ENCODE assay signal across 8 cellular contexts in genomic region chr19:7869910-7870511, GRCh38. TPM values are rescaled to one million over a fixed set of nuclear protein-coding genes. Genes with fewer than 3 reads are reported as not detected.
A peak's percentile ranks its signal among the peaks of the same experiment; 100 is the strongest.
DNase-seq lines count a peak whose midpoint lies in the region; ATAC-seq, FAIRE-seq and TF ChIP-seq lines count a peak whose summit lies in the region.

No MANE protein-coding gene starts in this region.

- H3K36me3 ChIP-seq in HepG2 (replicated peaks in 1 of 2; ENCODE audit: control insufficient read depth in 1 of 2, insufficient read depth in 2 of 2, low read length in 2 of 2) (no peaks in the 10 kb centered on the region), subcutaneous abdominal adipose tissue (ENCODE audit: control insufficient read depth in 5 of 5, insufficient read depth in 5 of 5, low read length in 5 of 5) (no peaks in the 10 kb centered on the region)

- H3K9ac ChIP-seq in HepG2 (ENCODE audit: insufficient read depth, low read depth, low read length), result peak overlapping the region; percentile 62
- H3K9ac ChIP-seq in subcutaneous abdominal adipose tissue (ENCODE audit: low read length in 5 of 5), result no peak overlapping the region

- H3K9me3 ChIP-seq in HepG2 (ENCODE audit: low read length) (no peaks in the 10 kb centered on the region), subcutaneous abdominal adipose tissue (ENCODE audit: control insufficient read depth in 5 of 5, low read length in 5 of 5) (no peaks in the 10 kb centered on the region)

- no peak for FAIRE-seq in HepG2 (lab: Jason Lieb, UNC)

- no peak overlapping the region for H2AFZ ChIP-seq in HepG2 (ENCODE audit: low read length)

- POLR2A ChIA-PET in AG04449 (lab: Yijun Ruan, JAX) (interaction anchor here (0.5 to 1.7 kb wide), 2 partner anchors 51 to 73 kb away, joined by 3 to 6 read pairs; partner anchors contain the start of gene SNAPC2), MCF 10A (lab: Yijun Ruan, JAX) (interaction anchor here (0.6 to 2.2 kb wide), 14 partner anchors 11 to 806 kb away, joined by 3 to 91 read pairs (median 4); partner anchors contain the start of genes LRRC8E, MAP2K7, SNAPC2 and TIMM44), HepG2 (lab: Yijun Ruan, JAX) (interaction anchor here (1.0 to 3.3 kb wide), 11 partner anchors 9 to 73 kb away, joined by 3 to 67 read pairs (median 15); partner anchors contain the start of genes LRRC8E, MAP2K7, SNAPC2 and TIMM44)

- CTCF ChIA-PET in AG04449 (lab: Yijun Ruan, JAX), result interaction anchor here (0.8 to 3.1 kb wide), 20 partner anchors 8 to 302 kb away, joined by 3 to 61 read pairs (median 8); partner anchors contain the start of genes LRRC8E, MAP2K7, SNAPC2 and TIMM44
- CTCF ChIA-PET in MCF 10A (lab: Yijun Ruan, JAX), result interaction anchor here (0.5 to 1.9 kb wide), 25 partner anchors 9 to 1756 kb away, joined by 3 to 18 read pairs (median 6); partner anchors contain the start of genes LRRC8E, MAP2K7 and TRAPPC5
- CTCF ChIA-PET in HepG2 (lab: Yijun Ruan, JAX; ENCODE audit: low intra/inter-chr PET ratio, low total read pairs), result interaction anchor here (1.1 to 1.2 kb wide), 2 partner anchors 17 to 33 kb away, joined by 4 to 5 read pairs; partner anchors contain the start of gene MAP2K7

- H3K27ac ChIP-seq in HepG2 (ENCODE audit: extremely low read length, insufficient read depth, low read length), result peak overlapping the region; percentile 78
- H3K27ac ChIP-seq in subcutaneous abdominal adipose tissue (ENCODE audit: low read depth, low read length), result no peak overlapping the region

- peak overlapping the region; percentile 77 for H3K4me3 Mint-ChIP-seq in MCF 10A (ENCODE audit: unreplicated experiment)
- H3K4me3 Mint-ChIP-seq in type B pancreatic cell, result no peak overlapping the region

- H3K9me3 Mint-ChIP-seq in MCF 10A (ENCODE audit: unreplicated experiment) (no peaks in the 10 kb centered on the region), type B pancreatic cell (no peaks in the 10 kb centered on the region)

- intact Hi-C loops in MCF 10A (cut with micrococcal nuclease) (loop anchor here (1.0 to 5.0 kb wide), 2 partner anchors 33 to 52 kb away; partner anchors contain the start of genes MAP2K7 and SNAPC2), HepG2 (cut with micrococcal nuclease; ENCODE audit: unreplicated experiment) (loop anchor here (10.0 kb wide), 1 partner anchor 1135 kb away; the partner anchor contains the start of genes GPR108 and TRIP10)

- H3K27me3 ChIP-seq in HepG2 (ENCODE audit: control insufficient read depth in 1 of 2, insufficient read depth in 2 of 2, low read length in 2 of 2) (peaks cover 0 to 4% of the 10 kb centered on the region in 2 experiments; a peak in 1 of 5 replicates), subcutaneous abdominal adipose tissue (ENCODE audit: control insufficient read depth in 5 of 5, insufficient read depth in 4 of 5, low read length in 5 of 5) (peaks cover 24 to 47% (median 45%) of the 10 kb centered on the region in 5 donors)

- TF ChIP-seq POLR2A in HepG2 (IDR thresholded peaks at IDR 0.05; ENCODE audit: insufficient read depth in 1 of 2, low read depth in 2 of 2, low read length in 2 of 2), result no peak

- no peak for TF ChIP-seq CTCF in AG04449 (IDR thresholded peaks at IDR 0.05; ENCODE audit: insufficient read depth, low read length, missing control alignments)
- TF ChIP-seq CTCF in HFF-Myc (IDR thresholded peaks at IDR 0.05; ENCODE audit: low read depth, low read length, missing control alignments), result no peak
- TF ChIP-seq CTCF in MCF 10A (IDR thresholded peaks at IDR 0.05; ENCODE audit: unreplicated experiment), result no peak
- TF ChIP-seq CTCF in HepG2 (CRISPR knock-in tag; IDR thresholded peaks at IDR 0.05), result no peak
- TF ChIP-seq CTCF in type B pancreatic cell (conservative IDR thresholded peaks at IDR 0.05), result no peak

- DNase-seq in AG04449 (ENCODE audit: low read depth, low spot score) (no peak), HFF-Myc (ENCODE audit: extremely low read depth, low read depth) (no peak), T follicular helper cell (ENCODE audit: low read depth) (peak; percentile 58), MCF 10A (ENCODE audit: unreplicated experiment) (peak; percentile 85), HepG2 (ENCODE audit: low spot score) (peak; percentile 87), type B pancreatic cell (ENCODE audit: extremely low spot score, unreplicated experiment) (no peak)

- H3K4me1 ChIP-seq in HepG2 (ENCODE audit: insufficient read depth, low read length) (peaks cover 65% of the 10 kb centered on the region), subcutaneous abdominal adipose tissue (ENCODE audit: control insufficient read depth in 5 of 5, insufficient read depth in 5 of 5, low read length in 5 of 5) (peaks cover 0 to 45% (median 37%) of the 10 kb centered on the region in 5 donors)

- H3K27ac Mint-ChIP-seq in MCF 10A (ENCODE audit: low read depth, unreplicated experiment) (no peak overlapping the region), type B pancreatic cell (no peak overlapping the region)

- peak overlapping the region; percentile 95 for H3K4me2 ChIP-seq in HepG2 (ENCODE audit: low read depth, low read length)

- ATAC-seq in HepG2 (peak; percentile 46), HG03196 (IDR thresholded peaks at IDR 0.05; ENCODE audit: unreplicated experiment) (no peak)

- no peaks in the 10 kb centered on the region for H3K79me2 ChIP-seq in HepG2 (ENCODE audit: insufficient read depth, low read length)

- H3K36me3 Mint-ChIP-seq in MCF 10A (ENCODE audit: insufficient read depth, unreplicated experiment) (peaks cover 13% of the 10 kb centered on the region), type B pancreatic cell (peaks cover 4% of the 10 kb centered on the region)

- BruUV-seq in MCF 10A (replicated peaks; lab: Mats Ljungman, UMichigan) (no TSS peak), HepG2 (replicated peaks; lab: Mats Ljungman, UMichigan) (no TSS peak)

- in situ Hi-C loops in HepG2 (cut with HindIII; ENCODE audit: extremely low pct_ligation_motif_present, low pct_unique_long_range_greater_than_20kb), result no loop called here

- TF ChIP-seq EP300 in HepG2 (IDR thresholded peaks at IDR 0.05; ENCODE audit: low read depth in 2 of 2, low read length in 2 of 2) (no peak), HepG2 (CRISPR knock-in tag; IDR thresholded peaks at IDR 0.05; ENCODE audit: borderline replicate concordance) (no peak)

- H3K27me3 Mint-ChIP-seq in MCF 10A (ENCODE audit: insufficient read depth, unreplicated experiment), result no peaks in the 10 kb centered on the region
- H3K27me3 Mint-ChIP-seq in type B pancreatic cell, result peaks cover 25% of the 10 kb centered on the region

- no peak for TF ChIP-seq RAD21 in HepG2 (CRISPR knock-in tag; IDR thresholded peaks at IDR 0.05)

- 2% methylated on average over 30 of the region's 30 CpGs for whole genome bisulfite sequencing in HepG2 (ENCODE audit: low lambda C conversion rate)

- H3K4me3 ChIP-seq in AG04449 (ENCODE audit: low read depth, low read length), result peak overlapping the region; percentile 50
- peak overlapping the region; percentile 23; the same call in 1 of the 2 replicates for H3K4me3 ChIP-seq in HFF-Myc (replicated peaks; ENCODE audit: low read depth, low read length)
- peak overlapping the region; percentile 53 to 74 (median 65) for H3K4me3 ChIP-seq in HepG2 (replicated peaks in 1 of 3; ENCODE audit: insufficient read depth in 1 of 3, low read depth in 2 of 3, low read length in 3 of 3)
- H3K4me3 ChIP-seq in subcutaneous abdominal adipose tissue (ENCODE audit: low read depth in 1 of 5, low read length in 5 of 5), result peak overlapping the region in 3 of 5 donors; percentile 49 to 64 (median 49)

- no peaks in the 10 kb centered on the region; the same call in 1 of the 2 replicates for H4K20me1 ChIP-seq in HepG2 (ENCODE audit: insufficient read depth, low read length)

- H3K4me1 Mint-ChIP-seq in MCF 10A (ENCODE audit: insufficient read depth, unreplicated experiment), result peaks cover 27% of the 10 kb centered on the region
- peaks cover 13% of the 10 kb centered on the region for H3K4me1 Mint-ChIP-seq in type B pancreatic cell (ENCODE audit: unreplicated experiment)

RNA-seq across cellular contexts. Expression of gene PRR36, which starts 4.2 kb away (rescaled TPM):
- 0.10 and 0.26 TPM in 2 replicates for total RNA-seq in MCF 10A (2022)
- 0.07 TPM in 2 replicates for total RNA-seq in HepG2 (2016; rRNA removed; fragmentation: Illumina TruSeq; extraction: Trizol)
- total RNA-seq in HepG2 (2016; cell fraction: cytosol; rRNA removed; fragmentation: Illumina TruSeq; extraction: Trizol; ENCODE audit: low read depth), result 0.30 TPM in 1 of 2 replicates, not detected in the other
- 0.09 and 0.30 TPM in 2 replicates for total RNA-seq in HepG2 (2016; cell fraction: insoluble cytoplasmic fraction; rRNA removed; fragmentation: Illumina TruSeq; extraction: Trizol)
- total RNA-seq in HepG2 (2016; cell fraction: membrane; rRNA removed; fragmentation: Illumina TruSeq; extraction: Trizol), result 0.15 and 0.17 TPM in 2 replicates
- total RNA-seq in HepG2 (2016; cell fraction: nucleus; rRNA removed; fragmentation: Illumina TruSeq; extraction: Trizol), result 0.09 and 0.22 TPM in 2 replicates
- 0.17 TPM in 2 replicates for polyA plus RNA-seq in HepG2 (2011; rRNA removed)
- polyA plus RNA-seq in HepG2 (2011; cell fraction: cytosol; rRNA removed), result 0.05 and 0.13 TPM in 2 replicates
- polyA plus RNA-seq in HepG2 (2011; cell fraction: nucleus; rRNA removed), result 0.73 and 1.3 TPM in 2 replicates
- 1.5 and 1.8 TPM in 2 replicates for polyA plus RNA-seq in HepG2 (2012)
- polyA plus RNA-seq in HepG2 (2016; cell fraction: cytosol; fragmentation: Illumina TruSeq; extraction: Trizol; ENCODE audit: low read depth), result 0.23 and 0.25 TPM in 2 replicates
- polyA plus RNA-seq in HepG2 (2016; cell fraction: insoluble cytoplasmic fraction; fragmentation: Illumina TruSeq; extraction: Trizol; ENCODE audit: low read depth), result 0.54 and 0.83 TPM in 2 replicates
- polyA plus RNA-seq in HepG2 (2016; cell fraction: membrane; fragmentation: Illumina TruSeq; extraction: Trizol; ENCODE audit: low read depth), result 0.34 and 0.41 TPM in 2 replicates
- polyA plus RNA-seq in HepG2 (2016; cell fraction: nucleus; fragmentation: Illumina TruSeq; extraction: Trizol; ENCODE audit: insufficient read depth, low read depth), result 1.3 and 1.5 TPM in 2 replicates
- 0.34 TPM in 1 of 2 replicates, not detected in the other for polyA minus RNA-seq in HepG2 (2011; rRNA and poly(A)+ RNA removed; ENCODE audit: low replicate concordance)
- 0.97 and 1.1 TPM in 2 replicates for polyA minus RNA-seq in HepG2 (2011; cell fraction: cytosol; rRNA and poly(A)+ RNA removed)
- 0.25 and 0.26 TPM in 2 replicates for polyA minus RNA-seq in HepG2 (2011; cell fraction: nucleus; rRNA and poly(A)+ RNA removed)
- 8.5 and 10.9 TPM in 2 replicates for total RNA-seq in type B pancreatic cell (ENCODE audit: low replicate concordance)

RNA-seq across cellular contexts. Expression of gene LRRC8E, which starts 18.3 kb away (rescaled TPM):
- total RNA-seq in MCF 10A (2022) (10.3 and 11.8 TPM in 2 replicates), HepG2 (2016; rRNA removed; fragmentation: Illumina TruSeq; extraction: Trizol) (4.0 and 8.0 TPM in 2 replicates), type B pancreatic cell (ENCODE audit: low replicate concordance) (4.3 and 7.4 TPM in 2 replicates)
- 0.97 and 1.0 TPM in 2 replicates for total RNA-seq in HepG2 (2016; cell fraction: cytosol; rRNA removed; fragmentation: Illumina TruSeq; extraction: Trizol; ENCODE audit: low read depth)
- total RNA-seq in HepG2 (2016; cell fraction: insoluble cytoplasmic fraction; rRNA removed; fragmentation: Illumina TruSeq; extraction: Trizol), result 4.0 and 9.1 TPM in 2 replicates
- 2.2 and 3.4 TPM in 2 replicates for total RNA-seq in HepG2 (2016; cell fraction: membrane; rRNA removed; fragmentation: Illumina TruSeq; extraction: Trizol)
- total RNA-seq in HepG2 (2016; cell fraction: nucleus; rRNA removed; fragmentation: Illumina TruSeq; extraction: Trizol), result 7.5 and 8.2 TPM in 2 replicates
- polyA plus RNA-seq in HepG2 (2011; rRNA removed), result 10.3 and 14.6 TPM in 2 replicates
- 6.6 and 7.8 TPM in 2 replicates for polyA plus RNA-seq in HepG2 (2011; cell fraction: cytosol; rRNA removed)
- polyA plus RNA-seq in HepG2 (2011; cell fraction: nucleus; rRNA removed), result 7.6 and 8.4 TPM in 2 replicates
- polyA plus RNA-seq in HepG2 (2012), result 10.1 and 12.0 TPM in 2 replicates
- polyA plus RNA-seq in HepG2 (2016; cell fraction: cytosol; fragmentation: Illumina TruSeq; extraction: Trizol; ENCODE audit: low read depth), result 0.41 and 0.42 TPM in 2 replicates
- 2.8 and 3.6 TPM in 2 replicates for polyA plus RNA-seq in HepG2 (2016; cell fraction: insoluble cytoplasmic fraction; fragmentation: Illumina TruSeq; extraction: Trizol; ENCODE audit: low read depth)
- polyA plus RNA-seq in HepG2 (2016; cell fraction: membrane; fragmentation: Illumina TruSeq; extraction: Trizol; ENCODE audit: low read depth), result 0.65 and 1.00 TPM in 2 replicates
- polyA plus RNA-seq in HepG2 (2016; cell fraction: nucleus; fragmentation: Illumina TruSeq; extraction: Trizol; ENCODE audit: insufficient read depth, low read depth), result 8.0 and 10.3 TPM in 2 replicates
- polyA minus RNA-seq in HepG2 (2011; rRNA and poly(A)+ RNA removed; ENCODE audit: low replicate concordance), result 13.5 and 26.2 TPM in 2 replicates
- polyA minus RNA-seq in HepG2 (2011; cell fraction: cytosol; rRNA and poly(A)+ RNA removed), result 10.5 and 13.4 TPM in 2 replicates
- polyA minus RNA-seq in HepG2 (2011; cell fraction: nucleus; rRNA and poly(A)+ RNA removed), result 5.5 and 7.0 TPM in 2 replicates

RNA-seq across cellular contexts. Expression of gene MAP2K7, which starts 33.7 kb away (rescaled TPM):
- total RNA-seq in MCF 10A (2022) (30.5 and 36.3 TPM in 2 replicates), HepG2 (2016; rRNA removed; fragmentation: Illumina TruSeq; extraction: Trizol) (8.7 and 10.8 TPM in 2 replicates), type B pancreatic cell (ENCODE audit: low replicate concordance) (38.2 and 42.2 TPM in 2 replicates)
- total RNA-seq in HepG2 (2016; cell fraction: cytosol; rRNA removed; fragmentation: Illumina TruSeq; extraction: Trizol; ENCODE audit: low read depth), result 3.9 and 4.1 TPM in 2 replicates
- 7.6 and 11.7 TPM in 2 replicates for total RNA-seq in HepG2 (2016; cell fraction: insoluble cytoplasmic fraction; rRNA removed; fragmentation: Illumina TruSeq; extraction: Trizol)
- total RNA-seq in HepG2 (2016; cell fraction: membrane; rRNA removed; fragmentation: Illumina TruSeq; extraction: Trizol), result 11.5 and 13.1 TPM in 2 replicates
- 8.3 and 8.5 TPM in 2 replicates for total RNA-seq in HepG2 (2016; cell fraction: nucleus; rRNA removed; fragmentation: Illumina TruSeq; extraction: Trizol)
- 9.0 and 14.8 TPM in 2 replicates for polyA plus RNA-seq in HepG2 (2011; rRNA removed)
- 8.8 and 11.2 TPM in 2 replicates for polyA plus RNA-seq in HepG2 (2011; cell fraction: cytosol; rRNA removed)
- polyA plus RNA-seq in HepG2 (2011; cell fraction: nucleus; rRNA removed), result 42.0 and 50.6 TPM in 2 replicates
- polyA plus RNA-seq in HepG2 (2012), result 17.3 and 19.9 TPM in 2 replicates
- 3.9 and 4.4 TPM in 2 replicates for polyA plus RNA-seq in HepG2 (2016; cell fraction: cytosol; fragmentation: Illumina TruSeq; extraction: Trizol; ENCODE audit: low read depth)
- polyA plus RNA-seq in HepG2 (2016; cell fraction: insoluble cytoplasmic fraction; fragmentation: Illumina TruSeq; extraction: Trizol; ENCODE audit: low read depth), result 10.5 and 15.1 TPM in 2 replicates
- 8.5 and 10.6 TPM in 2 replicates for polyA plus RNA-seq in HepG2 (2016; cell fraction: membrane; fragmentation: Illumina TruSeq; extraction: Trizol; ENCODE audit: low read depth)
- polyA plus RNA-seq in HepG2 (2016; cell fraction: nucleus; fragmentation: Illumina TruSeq; extraction: Trizol; ENCODE audit: insufficient read depth, low read depth), result 25.7 and 31.5 TPM in 2 replicates
- polyA minus RNA-seq in HepG2 (2011; rRNA and poly(A)+ RNA removed; ENCODE audit: low replicate concordance), result 17.6 and 23.5 TPM in 2 replicates
- polyA minus RNA-seq in HepG2 (2011; cell fraction: cytosol; rRNA and poly(A)+ RNA removed), result 10.0 and 13.0 TPM in 2 replicates
- polyA minus RNA-seq in HepG2 (2011; cell fraction: nucleus; rRNA and poly(A)+ RNA removed), result 11.2 and 11.7 TPM in 2 replicates

RNA-seq across cellular contexts. Expression of gene EVI5L, which starts 40.0 kb away (rescaled TPM):
- total RNA-seq in MCF 10A (2022) (23.6 and 25.7 TPM in 2 replicates), HepG2 (2016; rRNA removed; fragmentation: Illumina TruSeq; extraction: Trizol) (1.3 and 1.7 TPM in 2 replicates), type B pancreatic cell (ENCODE audit: low replicate concordance) (11.7 and 19.0 TPM in 2 replicates)
- total RNA-seq in HepG2 (2016; cell fraction: cytosol; rRNA removed; fragmentation: Illumina TruSeq; extraction: Trizol; ENCODE audit: low read depth), result 0.61 and 0.62 TPM in 2 replicates
- 1.1 and 1.6 TPM in 2 replicates for total RNA-seq in HepG2 (2016; cell fraction: insoluble cytoplasmic fraction; rRNA removed; fragmentation: Illumina TruSeq; extraction: Trizol)
- total RNA-seq in HepG2 (2016; cell fraction: membrane; rRNA removed; fragmentation: Illumina TruSeq; extraction: Trizol), result 1.6 and 1.7 TPM in 2 replicates
- total RNA-seq in HepG2 (2016; cell fraction: nucleus; rRNA removed; fragmentation: Illumina TruSeq; extraction: Trizol), result 1.2 and 1.7 TPM in 2 replicates
- polyA plus RNA-seq in HepG2 (2011; rRNA removed), result 2.4 and 3.1 TPM in 2 replicates
- 2.1 and 2.9 TPM in 2 replicates for polyA plus RNA-seq in HepG2 (2011; cell fraction: cytosol; rRNA removed)
- 8.0 and 8.2 TPM in 2 replicates for polyA plus RNA-seq in HepG2 (2011; cell fraction: nucleus; rRNA removed)
- polyA plus RNA-seq in HepG2 (2012), result 3.2 TPM in 2 replicates
- 0.58 and 0.84 TPM in 2 replicates for polyA plus RNA-seq in HepG2 (2016; cell fraction: cytosol; fragmentation: Illumina TruSeq; extraction: Trizol; ENCODE audit: low read depth)
- 1.7 and 2.0 TPM in 2 replicates for polyA plus RNA-seq in HepG2 (2016; cell fraction: insoluble cytoplasmic fraction; fragmentation: Illumina TruSeq; extraction: Trizol; ENCODE audit: low read depth)
- 1.4 and 1.6 TPM in 2 replicates for polyA plus RNA-seq in HepG2 (2016; cell fraction: membrane; fragmentation: Illumina TruSeq; extraction: Trizol; ENCODE audit: low read depth)
- 3.6 and 4.8 TPM in 2 replicates for polyA plus RNA-seq in HepG2 (2016; cell fraction: nucleus; fragmentation: Illumina TruSeq; extraction: Trizol; ENCODE audit: insufficient read depth, low read depth)
- 6.3 and 14.8 TPM in 2 replicates for polyA minus RNA-seq in HepG2 (2011; rRNA and poly(A)+ RNA removed; ENCODE audit: low replicate concordance)
- polyA minus RNA-seq in HepG2 (2011; cell fraction: cytosol; rRNA and poly(A)+ RNA removed), result 1.1 and 1.3 TPM in 2 replicates
- polyA minus RNA-seq in HepG2 (2011; cell fraction: nucleus; rRNA and poly(A)+ RNA removed), result 1.9 and 2.9 TPM in 2 replicates

RNA-seq across cellular contexts. Expression of gene TGFBR3L, which starts 44.6 kb away (rescaled TPM):
- total RNA-seq in MCF 10A (2022) (3.3 and 4.5 TPM in 2 replicates), HepG2 (2016; rRNA removed; fragmentation: Illumina TruSeq; extraction: Trizol) (0.83 and 1.0 TPM in 2 replicates), type B pancreatic cell (ENCODE audit: low replicate concordance) (1.1 and 2.4 TPM in 2 replicates)
- total RNA-seq in HepG2 (2016; cell fraction: cytosol; rRNA removed; fragmentation: Illumina TruSeq; extraction: Trizol; ENCODE audit: low read depth), result 3.2 and 3.7 TPM in 2 replicates
- total RNA-seq in HepG2 (2016; cell fraction: insoluble cytoplasmic fraction; rRNA removed; fragmentation: Illumina TruSeq; extraction: Trizol), result 0.56 and 1.1 TPM in 2 replicates
- 1.6 and 2.1 TPM in 2 replicates for total RNA-seq in HepG2 (2016; cell fraction: membrane; rRNA removed; fragmentation: Illumina TruSeq; extraction: Trizol)
- 0.81 TPM in 1 of 2 replicates, not detected in the other for total RNA-seq in HepG2 (2016; cell fraction: nucleus; rRNA removed; fragmentation: Illumina TruSeq; extraction: Trizol)
- 0.14 and 0.20 TPM in 2 replicates for polyA plus RNA-seq in HepG2 (2011; rRNA removed)
- 0.25 and 0.55 TPM in 2 replicates for polyA plus RNA-seq in HepG2 (2011; cell fraction: cytosol; rRNA removed)
- polyA plus RNA-seq in HepG2 (2011; cell fraction: nucleus; rRNA removed), result 1.0 and 1.6 TPM in 2 replicates
- 0.25 and 0.69 TPM in 2 replicates for polyA plus RNA-seq in HepG2 (2012)
- polyA plus RNA-seq in HepG2 (2016; cell fraction: cytosol; fragmentation: Illumina TruSeq; extraction: Trizol; ENCODE audit: low read depth), result 7.2 and 8.1 TPM in 2 replicates
- 0.49 and 1.4 TPM in 2 replicates for polyA plus RNA-seq in HepG2 (2016; cell fraction: insoluble cytoplasmic fraction; fragmentation: Illumina TruSeq; extraction: Trizol; ENCODE audit: low read depth)
- 4.1 and 4.2 TPM in 2 replicates for polyA plus RNA-seq in HepG2 (2016; cell fraction: membrane; fragmentation: Illumina TruSeq; extraction: Trizol; ENCODE audit: low read depth)
- 0.90 and 1.3 TPM in 2 replicates for polyA plus RNA-seq in HepG2 (2016; cell fraction: nucleus; fragmentation: Illumina TruSeq; extraction: Trizol; ENCODE audit: insufficient read depth, low read depth)
- 0.30 and 1.5 TPM in 2 replicates for polyA minus RNA-seq in HepG2 (2011; rRNA and poly(A)+ RNA removed; ENCODE audit: low replicate concordance)
- polyA minus RNA-seq in HepG2 (2011; cell fraction: cytosol; rRNA and poly(A)+ RNA removed), result not detected in 2 replicates
- not detected in 2 replicates for polyA minus RNA-seq in HepG2 (2011; cell fraction: nucleus; rRNA and poly(A)+ RNA removed)

Comparison
In these comparisons a context has a peak if more than half of its experiments do, and no peak if none do; other contexts are left out.
1. DNase-seq: peak in T follicular helper cell (single experiment), MCF 10A (single experiment) and HepG2 (single experiment); none in AG04449 (single experiment), HFF-Myc (single experiment) and type B pancreatic cell (single experiment).
2. Peak in every context shown above with its lines, with median percentiles within 50 percentile points of each other: H3K4me3 ChIP-seq.